Comparison of ENCODE assay signal across 17 cellular contexts in genomic region chr2:70214365-70214764, GRCh38.
"Had no signal": no experiment of that assay in that cellular context is flagged by ENCODE, and none has a peak within 500 bp of the region (broad histone marks: within the 10 kb centered on the region; RNA-seq: fewer than 3 reads in every experiment).

No MANE protein-coding gene starts in this region.

- H3K27ac Mint-ChIP-seq: activated CD4-positive, alpha-beta memory T cell treated with anti-CD3 and anti-CD28 coated beads, Interleukin-2, amount 10 ng/mL, durations not matched to agents 7 days and 5 days; activated naive CD8-positive, alpha-beta T cell treated with anti-CD3 and anti-CD28 coated beads, Interleukin-2, amount 10 ng/mL, durations not matched to agents 7 days and 5 days; neural progenitor cell; T-helper 1 cell treated with Interleukin-12 subunit alpha and Interleukin-12 subunit beta and Interleukin-4 antibody, amounts not matched to agents 30 μg/mL and 1 μg/mL, for 36 hours had no signal

- H3K9me3 Mint-ChIP-seq: activated CD4-positive, alpha-beta memory T cell treated with anti-CD3 and anti-CD28 coated beads, Interleukin-2, amount 10 ng/mL, durations not matched to agents 7 days and 5 days; activated naive CD8-positive, alpha-beta T cell treated with anti-CD3 and anti-CD28 coated beads, Interleukin-2, amount 10 ng/mL, durations not matched to agents 7 days and 5 days; mesothelial cell of epicardium; naive thymus-derived CD8-positive, alpha-beta T cell; neural progenitor cell; T-helper 1 cell treated with Interleukin-12 subunit alpha and Interleukin-12 subunit beta and Interleukin-4 antibody, amounts not matched to agents 30 μg/mL and 1 μg/mL, for 36 hours had no signal

- H3K4me1 Mint-ChIP-seq: neural progenitor cell had no signal

- H3K27ac ChIP-seq: left lung, neural progenitor cell, prostate gland had no signal

- H3K4me3 Mint-ChIP-seq: activated CD4-positive, alpha-beta memory T cell treated with anti-CD3 and anti-CD28 coated beads, Interleukin-2, amount 10 ng/mL, durations not matched to agents 7 days and 5 days; activated naive CD8-positive, alpha-beta T cell treated with anti-CD3 and anti-CD28 coated beads, Interleukin-2, amount 10 ng/mL, durations not matched to agents 7 days and 5 days; mesothelial cell of epicardium; naive thymus-derived CD8-positive, alpha-beta T cell; neural progenitor cell; T-helper 1 cell treated with Interleukin-12 subunit alpha and Interleukin-12 subunit beta and Interleukin-4 antibody, amounts not matched to agents 30 μg/mL and 1 μg/mL, for 36 hours had no signal

- H3K27me3 Mint-ChIP-seq: activated CD4-positive, alpha-beta memory T cell treated with anti-CD3 and anti-CD28 coated beads, Interleukin-2, amount 10 ng/mL, durations not matched to agents 7 days and 5 days; activated naive CD8-positive, alpha-beta T cell treated with anti-CD3 and anti-CD28 coated beads, Interleukin-2, amount 10 ng/mL, durations not matched to agents 7 days and 5 days; naive thymus-derived CD8-positive, alpha-beta T cell had no signal

- DNase-seq: activated CD4-positive, alpha-beta memory T cell treated with anti-CD3 and anti-CD28 coated beads, Interleukin-2, amount 10 ng/mL, durations not matched to agents 7 days and 5 days; activated CD4-positive, alpha-beta T cell treated with anti-CD3 and anti-CD28 coated beads for 48 hours; activated CD4-positive, CD25-positive, alpha-beta regulatory T cell; activated naive CD8-positive, alpha-beta T cell treated with anti-CD3 and anti-CD28 coated beads, Interleukin-2, amount 10 ng/mL, durations not matched to agents 7 days and 5 days; amygdala; cerebellar nuclear complex; cortex of kidney; left lung; naive thymus-derived CD8-positive, alpha-beta T cell; stimulated activated CD4-positive, alpha-beta T cell treated with anti-CD3 and anti-CD28 coated beads, Interleukin-12 subunit alpha, Interleukin-12 subunit beta, amount 100 ng/mL, for 4 hours; stimulated activated CD4-positive, alpha-beta T cell treated with anti-CD3 and anti-CD28 coated beads, Interleukin-4, amount 100 ng/mL, for 4 hours; stimulated activated naive CD8-positive, alpha-beta T cell treated with anti-CD3 and anti-CD28 coated beads, Interleukin-15, Interleukin-2, amounts not matched to agents 100 U/mL and 50 U/mL, for 24 hours; tibial artery had no signal

- H3K27me3 ChIP-seq: left lung, neural progenitor cell, tibial artery had no signal

- H3K4me3 ChIP-seq: left lung, neural progenitor cell, prostate gland, tibial artery had no signal

- ATAC-seq: left lung; naive thymus-derived CD8-positive, alpha-beta T cell; stimulated activated naive CD8-positive, alpha-beta T cell treated with anti-CD3 and anti-CD28 coated beads, Interleukin-15, Interleukin-2, amounts not matched to agents 100 U/mL and 50 U/mL, for 24 hours had no signal

- H3K4me2 ChIP-seq: neural progenitor cell had no signal

- H3K36me3 ChIP-seq: prostate gland had no signal

- H3K4me1 ChIP-seq: left lung, neural progenitor cell had no signal

- H2AFZ ChIP-seq: neural progenitor cell had no signal

- H3K9me3 ChIP-seq: left lung, prostate gland, tibial artery had no signal

- H3K9ac ChIP-seq: neural progenitor cell had no signal
